Comparison of ENCODE assay signal across 15 cellular contexts in genomic region chr5:17127743-17128231, GRCh38.
A peak's percentile ranks its signal among the peaks of the same experiment; 100 is the strongest.
DNase-seq lines count a peak whose midpoint lies in the region; ATAC-seq and TF ChIP-seq lines count a peak whose summit lies in the region.
"Had no signal": no experiment of that assay in that cellular context is flagged by ENCODE, and none has a peak within 500 bp of the region (broad histone marks: within the 10 kb centered on the region; RNA-seq: fewer than 3 reads in every experiment).

No MANE protein-coding gene starts in this region.

- no peak for TF ChIP-seq CTCF in cardiac fibroblast (IDR thresholded peaks at IDR 0.05; ENCODE audit: low read depth, low read length)

- POLR2A ChIA-PET in activated CD4-positive, alpha-beta T cell treated with anti-CD3 and anti-CD28 coated beads for 36 hours (lab: Charles Lee) = no interaction called here

- peaks cover 6% of the 10 kb centered on the region for H3K4me1 Mint-ChIP-seq in activated CD4-positive, alpha-beta T cell treated with anti-CD3 and anti-CD28 coated beads for 36 hours

- intact Hi-C loops in activated CD4-positive, alpha-beta T cell treated with anti-CD3 and anti-CD28 coated beads for 36 hours (cut with DNase I, micrococcal nuclease) = no loop called here

- no peak overlapping the region for H3K27ac Mint-ChIP-seq in activated CD4-positive, alpha-beta T cell treated with anti-CD3 and anti-CD28 coated beads for 36 hours
- H3K27ac Mint-ChIP-seq: CD8-positive, alpha-beta T cell; naive B cell had no signal

- H3K27me3 Mint-ChIP-seq in activated CD4-positive, alpha-beta T cell treated with anti-CD3 and anti-CD28 coated beads for 36 hours = peaks cover 19% of the 10 kb centered on the region

- H3K4me3 Mint-ChIP-seq in activated CD4-positive, alpha-beta T cell treated with anti-CD3 and anti-CD28 coated beads for 36 hours = no peak overlapping the region
- H3K4me3 Mint-ChIP-seq: CD8-positive, alpha-beta T cell; naive B cell had no signal

- ATAC-seq in HG02642 (IDR thresholded peaks at IDR 0.05; ENCODE audit: poor library complexity, unreplicated experiment) (no peak), HG03354 (IDR thresholded peaks at IDR 0.05; ENCODE audit: poor library complexity, severe bottlenecking, unreplicated experiment) (no peak)
- no peak for ATAC-seq in activated CD4-positive, alpha-beta T cell treated with anti-CD3 and anti-CD28 coated beads for 36 hours
- ATAC-seq: CD8-positive, alpha-beta T cell; upper lobe of right lung had no signal

- no peak overlapping the region for H3K4me3 ChIP-seq in cardiac fibroblast (replicated peaks in 1 of 2; ENCODE audit: low read depth in 2 of 2, low read length in 2 of 2)
- H3K4me3 ChIP-seq: Peyer's patch, upper lobe of right lung had no signal

- H3K9me3 Mint-ChIP-seq in activated CD4-positive, alpha-beta T cell treated with anti-CD3 and anti-CD28 coated beads for 36 hours (ENCODE audit: low read depth) = no peaks in the 10 kb centered on the region
- H3K9me3 Mint-ChIP-seq: CD8-positive, alpha-beta T cell had no signal

- CTCF ChIA-PET in activated CD4-positive, alpha-beta T cell treated with anti-CD3 and anti-CD28 coated beads for 36 hours (lab: Charles Lee) = no interaction called here

- H3K36me3 Mint-ChIP-seq in activated CD4-positive, alpha-beta T cell treated with anti-CD3 and anti-CD28 coated beads for 36 hours (ENCODE audit: low read depth) = no peaks in the 10 kb centered on the region
- H3K36me3 Mint-ChIP-seq: CD8-positive, alpha-beta T cell; naive B cell had no signal

- peak; percentile 16 for DNase-seq in COLO829 (ENCODE audit: low spot score)
- DNase-seq in NCI-H460 (ENCODE audit: extremely low read depth, low read depth) = peak; percentile 65
- peak; percentile 68 to 94 for DNase-seq in cardiac fibroblast (ENCODE audit: low read depth in 2 of 2)
- DNase-seq in non-pigmented ciliary epithelial cell (ENCODE audit: low read depth) = peak; percentile 63
- DNase-seq in activated CD4-positive, alpha-beta T cell treated with anti-CD3 and anti-CD28 coated beads, Interleukin-2, amount 50 U/mL, for 1 hour = no peak
- DNase-seq in activated CD4-positive, alpha-beta T cell treated with anti-CD3 and anti-CD28 coated beads for 36 hours = no peak
- DNase-seq: anterior cingulate cortex; CD8-positive, alpha-beta T cell; naive B cell; NCI-H2171; Peyer's patch; stimulated activated CD4-positive, alpha-beta T cell treated with anti-CD3 and anti-CD28 coated beads, Interleukin-12 subunit alpha, Interleukin-12 subunit beta, amount 100 ng/mL, for 4 hours; upper lobe of right lung had no signal

Comparison
In these comparisons a context has a peak if more than half of its experiments do, and no peak if none do; other contexts are left out.
1. DNase-seq: peak in COLO829 (single experiment), NCI-H460 (single experiment), cardiac fibroblast (2 of 2) and non-pigmented ciliary epithelial cell (single experiment); none in activated CD4-positive, alpha-beta T cell treated with anti-CD3 and anti-CD28 coated beads, Interleukin-2, amount 50 U/mL, for 1 hour (single experiment) and activated CD4-positive, alpha-beta T cell treated with anti-CD3 and anti-CD28 coated beads for 36 hours (single experiment).